In genomic region chr7:46091071-46091470, GRCh38 we compare ENCODE assay signal across 31 cellular contexts.
"Had no signal": no experiment of that assay in that cellular context is flagged by ENCODE, and none has a peak within 500 bp of the region (broad histone marks: within the 10 kb centered on the region; RNA-seq: fewer than 3 reads in every experiment).

No MANE protein-coding gene starts in this region.

- H3K9me3 ChIP-seq: adrenal gland had no signal

- H3K4me3 ChIP-seq: adrenal gland, cardiac muscle cell had no signal

- H3K27ac ChIP-seq: adrenal gland, cardiac muscle cell, VCaP had no signal

- ATAC-seq: activated CD8-positive, alpha-beta T cell treated with anti-CD3 and anti-CD28 coated beads for 36 hours; activated naive CD4-positive, alpha-beta T cell treated with anti-CD3 and anti-CD28 coated beads, Interleukin-2, amount 50 U/mL, for 72 hours; activated T-cell treated with anti-CD3 and anti-CD28 coated beads, Interleukin-2, amount 50 U/mL, for 4 hours; activated T-cell treated with anti-CD3 and anti-CD28 coated beads, Interleukin-2, amount 50 U/mL, for 72 hours; activated T-helper 17 cell treated with anti-CD3 and anti-CD28 coated beads, Interleukin-2, amount 50 U/mL, for 72 hours had no signal

- H3K36me3 ChIP-seq: adrenal gland, cardiac muscle cell had no signal

- H3K4me1 ChIP-seq: adrenal gland had no signal

- DNase-seq: activated B cell treated with CpG ODN at 0.5 μM for 24 hours; activated CD4-positive, alpha-beta memory T cell treated with anti-CD3 and anti-CD28 coated beads for 36 hours; activated CD4-positive, alpha-beta T cell treated with anti-CD3 and anti-CD28 coated beads for 4 hours; activated CD4-positive, alpha-beta T cell treated with anti-CD3 and anti-CD28 coated beads, Interleukin-2, amount 10 ng/mL, durations not matched to agents 24 days and 14 days; activated CD4-positive, alpha-beta T cell treated with anti-CD3 and anti-CD28 coated beads, Interleukin-2, amount 50 U/mL, for 1 hour; activated CD4-positive, alpha-beta T cell treated with anti-CD3 and anti-CD28 coated beads, Interleukin-2, amount 50 U/mL, for 4 hours; activated CD4-positive, CD25-positive, alpha-beta regulatory T cell treated with anti-CD3 and anti-CD28 coated beads, Interleukin-2, amount 50 U/mL, for 72 hours; activated CD8-positive, alpha-beta memory T cell treated with anti-CD3 and anti-CD28 coated beads, Interleukin-2, amount 50 U/mL, for 4 hours; activated CD8-positive, alpha-beta T cell treated with anti-CD3 and anti-CD28 coated beads for 36 hours; activated effector memory CD4-positive, alpha-beta T cell treated with anti-CD3 and anti-CD28 coated beads, Interleukin-2, amount 50 U/mL, for 16 hours; activated gamma-delta T cell treated with Interleukin-2 at 50 U/mL for 16 hours; activated naive CD4-positive, alpha-beta T cell; activated naive CD4-positive, alpha-beta T cell treated with anti-CD3 and anti-CD28 coated beads for 36 hours; activated naive CD4-positive, alpha-beta T cell treated with anti-CD3 and anti-CD28 coated beads, Interleukin-2, amount 50 U/mL, for 16 hours; activated naive CD8-positive, alpha-beta T cell treated with anti-CD3 and anti-CD28 coated beads for 36 hours; activated T-cell treated with anti-CD3 and anti-CD28 coated beads for 4 hours; activated T-cell treated with anti-CD3 and anti-CD28 coated beads, Interleukin-2, amount 50 U/mL, for 1 hour; activated T-cell treated with anti-CD3 and anti-CD28 coated beads, Interleukin-2, amount 50 U/mL, for 4 hours; activated T-cell treated with anti-CD3 and anti-CD28 coated beads, Interleukin-2, amount 50 U/mL, for 72 hours; adrenal gland; amniotic stem cell; aorta; caudate nucleus; cerebellar nuclear complex; T-helper 1 cell; T-helper 2 cell; T-helper 9 cell had no signal

- H3K27me3 ChIP-seq: adrenal gland, cardiac muscle cell had no signal
